ENCODE assay signal across 25 cellular contexts in genomic region chr12:25904442-25904841, GRCh38. TPM values are rescaled to one million over a fixed set of nuclear protein-coding genes. Genes with fewer than 3 reads are reported as not detected.
A peak's percentile ranks its signal among the peaks of the same experiment; 100 is the strongest.
DNase-seq lines count a peak whose midpoint lies in the region; ATAC-seq and TF ChIP-seq lines count a peak whose summit lies in the region.
"Had no signal": no experiment of that assay in that cellular context is flagged by ENCODE, and none has a peak within 500 bp of the region (broad histone marks: within the 10 kb centered on the region; RNA-seq: fewer than 3 reads in every experiment).

No MANE protein-coding gene starts in this region.

- H3K4me2 ChIP-seq in H9 (ENCODE audit: insufficient read depth, insufficient read length, low read length), result no peak overlapping the region
- H3K4me2 ChIP-seq: KMS-11 had no signal

- no peak overlapping the region for H3K27ac ChIP-seq in H9 (ENCODE audit: insufficient read length, low read depth, low read length)
- H3K27ac ChIP-seq: dorsolateral prefrontal cortex, epithelial cell of prostate, KMS-11, RWPE1 had no signal

- no peak overlapping the region for H3K9ac ChIP-seq in H9 (ENCODE audit: extremely low read depth, insufficient read length, low read length)
- H3K9ac ChIP-seq: KMS-11 had no signal

- peak overlapping the region; percentile 12 for H3K23ac ChIP-seq in H9 (ENCODE audit: insufficient read length, low read depth, low read length)

- H2AFZ ChIP-seq in H9 (ENCODE audit: low read length), result no peak overlapping the region

- H3K4ac ChIP-seq in H9 (ENCODE audit: low read depth, low read length), result no peak overlapping the region

- peaks cover 0 to 6% of the 10 kb centered on the region in 2 experiments; a peak in 1 of 4 replicates for H3K4me1 Mint-ChIP-seq in H9
- H3K4me1 Mint-ChIP-seq: B cell had no signal

- H2BK120ac ChIP-seq in H9 (ENCODE audit: low read depth, low read length, poor library complexity, severe bottlenecking), result no peak overlapping the region

- no peak overlapping the region for H2BK20ac ChIP-seq in H9 (ENCODE audit: low read depth, low read length, poor library complexity, severe bottlenecking)

- H3K9me3 Mint-ChIP-seq in H9, result 0 out of 5 replicates have a peak, but pooled peaks cover 0 to under 1% of the 10 kb centered on the region in 2 experiments
- H3K9me3 Mint-ChIP-seq: activated T-cell treated with anti-CD3 and anti-CD28 coated beads, Interleukin-2, amount 50 U/mL, for 24 hours had no signal

- H3K4me1 ChIP-seq in H9 (ENCODE audit: insufficient read depth, low read length), result no peaks in the 10 kb centered on the region

- no peak for TF ChIP-seq CTCF in H9 (conservative IDR thresholded peaks at IDR 0.05)
- no peak for TF ChIP-seq CTCF in fibroblast of mammary gland (conservative IDR thresholded peaks at IDR 0.05; ENCODE audit: control insufficient read depth, insufficient read depth, low read depth, low read length)

- no peak overlapping the region for H3T11ph ChIP-seq in H9 (ENCODE audit: low read length)

- no peaks in the 10 kb centered on the region for H3K36me3 Mint-ChIP-seq in H9 (ENCODE audit: insufficient read depth in 1 of 3, low read depth in 3 of 3)

- H4K20me1 ChIP-seq in H9 (ENCODE audit: control insufficient read depth, insufficient read depth, insufficient read length), result no peaks in the 10 kb centered on the region

- no peak overlapping the region for H3K18ac ChIP-seq in H9 (ENCODE audit: insufficient read length, low read depth, low read length)

- no peak overlapping the region for H3K4me3 ChIP-seq in fibroblast of mammary gland (ENCODE audit: control insufficient read depth, low read depth, low read length)
- H3K4me3 ChIP-seq: dorsolateral prefrontal cortex had no signal

- H2AK5ac ChIP-seq in H9 (ENCODE audit: insufficient read length, low read length), result no peak overlapping the region

- DNase-seq in H9, result no peak
- peak; percentile 45 for DNase-seq in fibroblast of mammary gland (ENCODE audit: low read depth)
- peak; percentile 14 for DNase-seq in renal cortical epithelial cell (ENCODE audit: low read depth)
- no peak for DNase-seq in NCI-H128 (lab: John Stamatoyannopoulos, UW; ENCODE audit: unreplicated experiment)
- DNase-seq in NCI-H526 treated with DMSO at 0.1 percent for 48 hours (lab: John Stamatoyannopoulos, UW), result no peak
- DNase-seq in iPS-NIHi11 (ENCODE audit: low spot score), result no peak
- DNase-seq: activated CD4-positive, alpha-beta T cell treated with anti-CD3 and anti-CD28 coated beads for 1 hour; activated naive CD4-positive, alpha-beta T cell; activated T-cell treated with anti-CD3 and anti-CD28 coated beads, Interleukin-2, amount 50 U/mL, for 24 hours; amygdala; Calu3; caudate nucleus; dorsolateral prefrontal cortex; GDM1; NCI-H1105; stimulated activated CD4-positive, alpha-beta T cell treated with anti-CD3 and anti-CD28 coated beads, Interleukin-4, amount 100 ng/mL, for 4 hours; T1000 had no signal

- H3K79me1 ChIP-seq in H9 (ENCODE audit: insufficient read depth, low read depth, low read length, poor library complexity, severe bottlenecking), result no peaks in the 10 kb centered on the region

- no peaks in the 10 kb centered on the region for H3K27me3 ChIP-seq in H9 (ENCODE audit: insufficient read depth, low read length)

- no peak overlapping the region for H4K8ac ChIP-seq in H9 (replicated peaks; ENCODE audit: insufficient read length, low read depth, low read length)

- no peaks in the 10 kb centered on the region for H3K27me3 Mint-ChIP-seq in H9 (ENCODE audit: low read depth)

- no peaks in the 10 kb centered on the region for H3K9me3 ChIP-seq in H9 (ENCODE audit: control insufficient read depth, low read depth, low read length)

- H3K4me3 Mint-ChIP-seq in H9, result no peak overlapping the region
- H3K4me3 Mint-ChIP-seq: activated T-cell treated with anti-CD3 and anti-CD28 coated beads, Interleukin-2, amount 50 U/mL, for 24 hours; B cell had no signal

- H2BK15ac ChIP-seq in H9 (ENCODE audit: low read depth, low read length), result no peak overlapping the region

- no peak overlapping the region for H3K14ac ChIP-seq in H9 (ENCODE audit: insufficient read depth, low read length)

- ATAC-seq in SK-N-SH treated with all-trans-retinoic acid at 6 μM for 48 hours, result peak; percentile 40; the same call in 1 of the 3 replicates
- no peak for ATAC-seq in GM19463 (IDR thresholded peaks at IDR 0.05; ENCODE audit: unreplicated experiment)
- ATAC-seq: left lobe of liver had no signal

- H2BK5ac ChIP-seq in H9 (ENCODE audit: insufficient read length, low read length), result no peak overlapping the region

- WGBS in H9 (ENCODE audit: extremely low coverage, insufficient read length, low lambda C conversion rate), result no CpG with 5 or more reads among the region's 1 CpG

- H4K5ac ChIP-seq in H9 (ENCODE audit: insufficient read length, low read depth, low read length), result no peak overlapping the region

- H3K56ac ChIP-seq in H9 (ENCODE audit: insufficient read length, low read depth, low read length), result no peak overlapping the region

- no peak overlapping the region for H3K27ac Mint-ChIP-seq in H9
- H3K27ac Mint-ChIP-seq: activated T-cell treated with anti-CD3 and anti-CD28 coated beads, Interleukin-2, amount 50 U/mL, for 24 hours; B cell had no signal

- no peaks in the 10 kb centered on the region for H3K23me2 ChIP-seq in H9 (ENCODE audit: insufficient read length, low read depth, low read length, poor library complexity, severe bottlenecking)

- H2BK12ac ChIP-seq in H9 (ENCODE audit: insufficient read length, low read depth, low read length), result no peak overlapping the region

- no peaks in the 10 kb centered on the region for H3K79me2 ChIP-seq in H9 (ENCODE audit: insufficient read depth, low read length)

- H4K91ac ChIP-seq in H9 (ENCODE audit: insufficient read length, low read depth, low read length), result no peak overlapping the region

TF ChIP-seq in SK-N-SH treated with all-trans-retinoic acid at 6 μM for 48 hours, 23 proteins besides CTCF, POLR2A, EP300 and RAD21:
- TF ChIP-seq OSR1 (CRISPR knock-in tag; IDR thresholded peaks at IDR 0.05) (no peak), TCF4 (CRISPR knock-in tag; IDR thresholded peaks at IDR 0.05; ENCODE audit: borderline replicate concordance) (no peak), ARNTL (CRISPR knock-in tag; IDR thresholded peaks at IDR 0.05; ENCODE audit: borderline replicate concordance, low read depth) (no peak), RARB (CRISPR knock-in tag; IDR thresholded peaks at IDR 0.05) (no peak), SNAI2 (CRISPR knock-in tag; IDR thresholded peaks at IDR 0.05) (no peak), ESRRG (CRISPR knock-in tag; IDR thresholded peaks at IDR 0.05) (no peak), CSDC2 (CRISPR knock-in tag; IDR thresholded peaks at IDR 0.05) (no peak), ZFP30 (CRISPR knock-in tag; IDR thresholded peaks at IDR 0.05) (no peak), TOX (CRISPR knock-in tag; IDR thresholded peaks at IDR 0.05; ENCODE audit: borderline replicate concordance) (no peak), ISL1 (CRISPR knock-in tag; IDR thresholded peaks at IDR 0.05) (no peak), ZNF565 (CRISPR knock-in tag; conservative IDR thresholded peaks at IDR 0.05; ENCODE audit: low read depth) (no peak), ZNF70 (CRISPR knock-in tag; IDR thresholded peaks at IDR 0.05) (no peak), BACH2 (CRISPR knock-in tag; IDR thresholded peaks at IDR 0.05; ENCODE audit: borderline replicate concordance) (no peak)
- TF ChIP-seq, protein P1, sequence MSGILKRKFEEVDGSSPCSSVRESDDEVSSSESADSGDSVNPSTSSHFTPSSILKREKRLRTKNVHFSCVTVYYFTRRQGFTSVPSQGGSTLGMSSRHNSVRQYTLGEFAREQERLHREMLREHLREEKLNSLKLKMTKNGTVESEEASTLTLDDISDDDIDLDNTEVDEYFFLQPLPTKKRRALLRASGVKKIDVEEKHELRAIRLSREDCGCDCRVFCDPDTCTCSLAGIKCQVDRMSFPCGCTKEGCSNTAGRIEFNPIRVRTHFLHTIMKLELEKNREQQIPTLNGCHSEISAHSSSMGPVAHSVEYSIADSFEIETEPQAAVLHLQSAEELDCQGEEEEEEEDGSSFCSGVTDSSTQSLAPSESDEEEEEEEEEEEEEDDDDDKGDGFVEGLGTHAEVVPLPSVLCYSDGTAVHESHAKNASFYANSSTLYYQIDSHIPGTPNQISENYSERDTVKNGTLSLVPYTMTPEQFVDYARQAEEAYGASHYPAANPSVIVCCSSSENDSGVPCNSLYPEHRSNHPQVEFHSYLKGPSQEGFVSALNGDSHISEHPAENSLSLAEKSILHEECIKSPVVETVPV (CRISPR knock-in tag; IDR thresholded peaks at IDR 0.05), result no peak
- TF ChIP-seq, protein P2, sequence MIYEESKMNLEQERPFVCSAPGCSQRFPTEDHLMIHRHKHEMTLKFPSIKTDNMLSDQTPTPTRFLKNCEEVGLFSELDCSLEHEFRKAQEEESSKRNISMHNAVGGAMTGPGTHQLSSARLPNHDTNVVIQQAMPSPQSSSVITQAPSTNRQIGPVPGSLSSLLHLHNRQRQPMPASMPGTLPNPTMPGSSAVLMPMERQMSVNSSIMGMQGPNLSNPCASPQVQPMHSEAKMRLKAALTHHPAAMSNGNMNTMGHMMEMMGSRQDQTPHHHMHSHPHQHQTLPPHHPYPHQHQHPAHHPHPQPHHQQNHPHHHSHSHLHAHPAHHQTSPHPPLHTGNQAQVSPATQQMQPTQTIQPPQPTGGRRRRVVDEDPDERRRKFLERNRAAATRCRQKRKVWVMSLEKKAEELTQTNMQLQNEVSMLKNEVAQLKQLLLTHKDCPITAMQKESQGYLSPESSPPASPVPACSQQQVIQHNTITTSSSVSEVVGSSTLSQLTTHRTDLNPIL (CRISPR knock-in tag; IDR thresholded peaks at IDR 0.05; ENCODE audit: low read depth), result no peak
- TF ChIP-seq, protein P3, sequence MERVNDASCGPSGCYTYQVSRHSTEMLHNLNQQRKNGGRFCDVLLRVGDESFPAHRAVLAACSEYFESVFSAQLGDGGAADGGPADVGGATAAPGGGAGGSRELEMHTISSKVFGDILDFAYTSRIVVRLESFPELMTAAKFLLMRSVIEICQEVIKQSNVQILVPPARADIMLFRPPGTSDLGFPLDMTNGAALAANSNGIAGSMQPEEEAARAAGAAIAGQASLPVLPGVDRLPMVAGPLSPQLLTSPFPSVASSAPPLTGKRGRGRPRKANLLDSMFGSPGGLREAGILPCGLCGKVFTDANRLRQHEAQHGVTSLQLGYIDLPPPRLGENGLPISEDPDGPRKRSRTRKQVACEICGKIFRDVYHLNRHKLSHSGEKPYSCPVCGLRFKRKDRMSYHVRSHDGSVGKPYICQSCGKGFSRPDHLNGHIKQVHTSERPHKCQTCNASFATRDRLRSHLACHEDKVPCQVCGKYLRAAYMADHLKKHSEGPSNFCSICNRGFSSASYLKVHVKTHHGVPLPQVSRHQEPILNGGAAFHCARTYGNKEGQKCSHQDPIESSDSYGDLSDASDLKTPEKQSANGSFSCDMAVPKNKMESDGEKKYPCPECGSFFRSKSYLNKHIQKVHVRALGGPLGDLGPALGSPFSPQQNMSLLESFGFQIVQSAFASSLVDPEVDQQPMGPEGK (CRISPR knock-in tag; IDR thresholded peaks at IDR 0.05; ENCODE audit: borderline replicate concordance), result no peak

RNA-seq across cellular contexts. Expression of gene RASSF8, which starts 54.0 kb away (rescaled TPM):
- total RNA-seq in H9 (2021) (38.8 and 40.6 TPM in 2 replicates), renal cortical epithelial cell (48.1 and 68.5 TPM in 2 replicates)
- total RNA-seq: HT-29 had no signal

Comparison
In these comparisons a context has a peak if more than half of its experiments do, and no peak if none do; other contexts are left out.
1. DNase-seq: peak in fibroblast of mammary gland (single experiment) and renal cortical epithelial cell (single experiment); none in H9 (single experiment), NCI-H128 (single experiment), NCI-H526 treated with DMSO at 0.1 percent for 48 hours (single experiment) and iPS-NIHi11 (single experiment).